Comparison of ENCODE assay signal across 19 cellular contexts in the genomic region with DNA sequence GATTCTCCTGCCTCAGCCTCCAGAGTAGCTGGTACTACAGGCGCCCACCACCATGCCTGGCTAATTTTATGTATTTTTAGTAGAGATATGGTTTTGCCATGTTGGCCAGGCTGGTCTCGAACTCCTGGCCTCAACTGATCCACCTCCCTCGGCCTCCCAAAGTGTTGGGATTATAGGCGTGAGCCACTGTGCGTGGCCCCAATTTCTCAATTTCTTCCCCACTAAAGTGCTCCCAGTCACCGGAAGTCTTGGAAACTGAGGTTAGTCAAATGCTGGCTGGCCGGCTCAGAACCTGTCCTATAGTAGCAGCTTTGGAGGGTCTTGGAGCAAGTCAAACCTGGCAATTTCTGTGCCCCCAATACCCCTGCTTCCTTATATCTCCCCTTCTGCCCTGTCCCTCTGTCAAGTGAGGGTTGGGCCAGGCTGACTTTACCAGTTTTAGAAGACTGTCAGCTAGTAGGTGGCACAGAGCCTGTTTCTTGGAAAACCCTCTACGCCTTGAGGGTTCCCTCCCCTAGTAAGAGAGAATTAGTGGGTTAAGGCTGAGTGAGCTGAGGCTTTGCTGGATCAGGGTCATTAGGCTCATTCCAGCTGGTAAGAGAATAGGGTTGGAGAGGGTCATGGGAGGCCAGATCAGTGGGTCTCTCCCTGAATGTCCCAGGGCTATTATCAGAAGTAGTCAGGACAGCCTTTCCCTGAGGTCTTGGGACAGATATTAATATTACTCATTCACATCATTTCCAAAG.
"Had no signal": no experiment of that assay in that cellular context is flagged by ENCODE, and none has a peak within 500 bp of the region (broad histone marks: within the 10 kb centered on the region; RNA-seq: fewer than 3 reads in every experiment).

No MANE protein-coding gene starts in this region.

- H3K36me3 ChIP-seq: adrenal gland, upper lobe of left lung had no signal

- H3K9me3 Mint-ChIP-seq: activated T-cell treated with anti-CD3 and anti-CD28 coated beads, Interleukin-2, amount 50 U/mL, for 4 hours; memory B cell had no signal

- H3K4me3 Mint-ChIP-seq: activated naive CD8-positive, alpha-beta T cell; activated T-cell treated with anti-CD3 and anti-CD28 coated beads, Interleukin-2, amount 50 U/mL, for 4 hours; memory B cell; nephron; WTC11 had no signal

- H3K4me1 ChIP-seq: adrenal gland, upper lobe of left lung had no signal

- H3K4me3 ChIP-seq: adrenal gland, hepatocyte, upper lobe of left lung had no signal

- H3K27ac ChIP-seq: adrenal gland, hepatocyte, upper lobe of left lung had no signal

- DNase-seq: activated gamma-delta T cell treated with Interleukin-2 at 50 U/mL for 16 hours; activated T-cell treated with anti-CD3 and anti-CD28 coated beads, Interleukin-2, amount 50 U/mL, for 4 hours; central memory CD4-positive, alpha-beta T cell; effector memory CD4-positive, alpha-beta T cell; foreskin melanocyte; kidney glomerular epithelial cell; occipital lobe; retina; stimulated activated CD4-positive, alpha-beta T cell treated with anti-CD3 and anti-CD28 coated beads, Interleukin-4, amount 100 ng/mL, for 24 hours; stimulated activated naive CD8-positive, alpha-beta T cell treated with anti-CD3 and anti-CD28 coated beads, Interleukin-15, Interleukin-2, amounts not matched to agents 100 U/mL and 50 U/mL, for 24 hours; T-helper 1 cell; T-helper 9 cell; upper lobe of left lung had no signal

- H3K9me3 ChIP-seq: adrenal gland, upper lobe of left lung had no signal

- H3K4me2 ChIP-seq: hepatocyte had no signal

- ATAC-seq: activated T-cell treated with anti-CD3 and anti-CD28 coated beads, Interleukin-2, amount 50 U/mL, for 4 hours; stimulated activated naive CD8-positive, alpha-beta T cell treated with anti-CD3 and anti-CD28 coated beads, Interleukin-15, Interleukin-2, amounts not matched to agents 100 U/mL and 50 U/mL, for 24 hours; WTC11 had no signal

- H3K4me1 Mint-ChIP-seq: nephron, WTC11 had no signal

- H3K27ac Mint-ChIP-seq: activated naive CD8-positive, alpha-beta T cell; memory B cell; WTC11 had no signal

- H2AFZ ChIP-seq: hepatocyte had no signal

- H3K27me3 ChIP-seq: adrenal gland, hepatocyte, upper lobe of left lung had no signal

- H3K27me3 Mint-ChIP-seq: activated naive CD8-positive, alpha-beta T cell; memory B cell had no signal
